Comparison of ENCODE assay signal across 8 cellular contexts in the genomic region with DNA sequence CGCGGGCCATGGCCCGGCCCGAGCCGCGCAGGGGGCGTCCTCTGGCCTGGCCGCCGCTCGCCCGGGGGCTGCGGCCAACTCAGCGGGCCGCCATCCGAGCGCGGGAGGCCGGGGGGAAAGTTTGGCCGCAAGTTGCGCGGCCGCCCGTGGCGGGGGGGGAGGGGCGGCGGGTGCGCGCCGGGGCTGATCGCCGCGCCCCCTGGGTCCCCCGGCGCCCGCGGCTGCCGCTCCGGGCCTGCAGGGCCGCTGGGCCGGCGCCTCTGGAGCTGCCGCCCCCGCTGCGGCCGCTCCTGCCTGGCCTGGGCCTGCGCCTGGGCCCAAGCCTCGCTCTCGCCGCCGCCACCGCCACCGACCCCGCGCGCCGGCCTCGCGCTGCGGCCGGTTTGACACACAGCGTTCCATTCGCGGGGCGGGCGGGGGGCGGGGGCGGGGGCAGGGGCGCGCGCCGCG. TPM values are rescaled to one million over a fixed set of nuclear protein-coding genes. Genes with fewer than 3 reads are reported as not detected.
DNase-seq lines count a peak whose midpoint lies in the region; ATAC-seq, FAIRE-seq and TF ChIP-seq lines count a peak whose summit lies in the region.

Gene NR2F6, minus strand, starts transcription at position 385 of the 450 bp plus-strand sequence. CDS start 699 bp downstream, outside the sequence.

- TF ChIP-seq CTCF in D721Med (IDR thresholded peaks at IDR 0.05; ENCODE audit: insufficient read depth, missing control alignments), result no peak

- H3K27me3 Mint-ChIP-seq in effector memory CD8-positive, alpha-beta T cell, result peaks cover 0 to 8% of the 10 kb centered on the region in 2 donors

- peaks cover 11% of the 10 kb centered on the region for H3K36me3 Mint-ChIP-seq in effector memory CD8-positive, alpha-beta T cell (ENCODE audit: insufficient read depth)

- H3K4me3 ChIP-seq in mucosa of stomach (ENCODE audit: low read length), result peak within 1 kb of the TSS; percentile 97

- H3K4me3 Mint-ChIP-seq in effector memory CD8-positive, alpha-beta T cell, result peak within 1 kb of the TSS; percentile 90 to 91

- no peaks in the 10 kb centered on the region for H3K9me3 ChIP-seq in mucosa of stomach (ENCODE audit: control insufficient read depth, low read length)

- peak within 1 kb of the TSS; percentile 65 to 81 for H3K27ac Mint-ChIP-seq in effector memory CD8-positive, alpha-beta T cell

- no peak for FAIRE-seq in D721Med (lab: Jason Lieb, UNC)

- ATAC-seq in GM19372 (IDR thresholded peaks at IDR 0.05; ENCODE audit: low read depth, unreplicated experiment) (peak; percentile 6), GM21619 (IDR thresholded peaks at IDR 0.05; ENCODE audit: unreplicated experiment) (no peak)
- no peak for ATAC-seq in effector memory CD8-positive, alpha-beta T cell (replicated peaks)

- H3K27me3 ChIP-seq in mucosa of stomach (ENCODE audit: control insufficient read depth, insufficient read depth, low read length), result no peaks in the 10 kb centered on the region

- H3K9me3 Mint-ChIP-seq in effector memory CD8-positive, alpha-beta T cell, result no peaks in the 10 kb centered on the region

- no peak for DNase-seq in NCI-H460 (ENCODE audit: extremely low read depth, low read depth)
- DNase-seq in effector memory CD8-positive, alpha-beta T cell, result no peak
- no peak for DNase-seq in NCI-H510A treated with DMSO at 0.1 percent for 48 hours (lab: John Stamatoyannopoulos, UW)
- DNase-seq in NCI-H2196 treated with DMSO at 0.1 percent for 48 hours (lab: John Stamatoyannopoulos, UW; ENCODE audit: unreplicated experiment), result no peak
- DNase-seq in D721Med (ENCODE audit: insufficient read length, low spot score), result no peak

- peaks cover 12 to 13% of the 10 kb centered on the region in 2 donors for H3K4me1 Mint-ChIP-seq in effector memory CD8-positive, alpha-beta T cell (ENCODE audit: low read depth in 2 of 2)

- peaks cover 3% of the 10 kb centered on the region for H3K36me3 ChIP-seq in mucosa of stomach (ENCODE audit: control insufficient read depth, insufficient read depth, low read length)

- peaks cover 59% of the 10 kb centered on the region for H3K4me1 ChIP-seq in mucosa of stomach (ENCODE audit: control insufficient read depth, insufficient read depth, low read length)

- H3K9ac ChIP-seq in mucosa of stomach (ENCODE audit: low read length), result peak within 1 kb of the TSS; percentile 92

RNA-seq across cellular contexts. Expression of gene NR2F6, which starts in this region (rescaled TPM):
- 38.1 and 46.6 TPM in 2 replicates for total RNA-seq in NCI-H460 (2014; rRNA removed; shearing (Covaris generic))
- 118 and 136 TPM in 2 replicates for polyA plus RNA-seq in NCI-H460 (2014; cell fraction: nucleus; rRNA removed)
